Comparison of ENCODE assay signal across 2 cellular contexts in the genomic region with DNA sequence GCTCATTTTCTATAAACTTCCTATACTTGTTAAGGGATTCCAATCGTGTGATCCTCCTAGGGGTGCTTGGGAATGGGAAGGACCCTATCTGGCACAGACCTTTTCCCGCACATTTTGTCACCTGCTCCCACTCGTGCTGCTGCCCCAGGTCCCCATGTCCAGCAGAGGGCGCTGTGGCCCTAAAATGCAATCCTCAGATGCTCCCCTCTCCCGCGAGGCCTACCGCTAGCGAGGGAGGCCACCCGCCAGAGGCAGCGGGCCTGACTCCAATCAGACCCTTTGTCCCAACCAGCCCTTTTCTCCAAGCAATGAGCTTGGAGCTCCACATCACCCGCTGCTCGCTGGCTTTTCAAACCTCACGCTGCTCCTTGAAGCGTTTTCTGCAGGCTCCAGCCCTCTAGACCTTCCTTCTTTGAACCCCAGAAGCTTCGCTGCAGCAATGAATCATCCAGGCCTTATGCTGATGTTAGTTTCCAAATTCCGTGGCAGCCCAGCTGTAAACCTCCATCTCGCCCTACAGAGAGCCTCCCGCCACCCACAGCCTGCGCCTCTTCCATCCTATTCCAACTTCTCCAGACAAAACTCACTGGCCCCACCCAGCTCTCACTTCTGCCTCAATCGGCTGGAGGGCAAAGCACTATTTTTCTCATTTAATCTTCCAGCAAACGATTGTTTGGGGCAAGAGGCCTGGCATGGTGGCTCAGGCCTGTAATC.
TF ChIP-seq lines count a peak whose summit lies in the region.

No MANE protein-coding gene starts in this region.

TF ChIP-seq in IMR-90, 13 proteins besides CTCF, POLR2A, EP300 and RAD21:
- TF ChIP-seq NFE2L2 (IDR thresholded peaks at IDR 0.05; ENCODE audit: low read depth, low read length) (no peak), RCOR1 (IDR thresholded peaks at IDR 0.05; ENCODE audit: insufficient replicate concordance, low read length) (no peak), SMC3 (IDR thresholded peaks at IDR 0.05; ENCODE audit: low read depth, low read length) (peak; percentile 99), MAFK (IDR thresholded peaks at IDR 0.05; ENCODE audit: low read depth, low read length) (no peak), FOS (IDR thresholded peaks at IDR 0.05; ENCODE audit: low read depth, low read length) (no peak), CHD1 (IDR thresholded peaks at IDR 0.05; ENCODE audit: low read depth, low read length) (no peak), BHLHE40 (IDR thresholded peaks at IDR 0.05; ENCODE audit: low read depth, low read length) (peak; percentile 75; the same call in 1 of the 2 replicates), CEBPB (IDR thresholded peaks at IDR 0.05; ENCODE audit: low read depth, low read length) (no peak), RFX5 (IDR thresholded peaks at IDR 0.05; ENCODE audit: low read depth, low read length) (no peak), MAZ (IDR thresholded peaks at IDR 0.05; ENCODE audit: borderline replicate concordance, low read depth, low read length) (peak; percentile 91; the same call in 1 of the 2 replicates), MXI1 (IDR thresholded peaks at IDR 0.05; ENCODE audit: borderline replicate concordance, low read depth, low read length) (peak; percentile 33; the same call in 1 of the 2 replicates)
- TF ChIP-seq, protein P1, sequence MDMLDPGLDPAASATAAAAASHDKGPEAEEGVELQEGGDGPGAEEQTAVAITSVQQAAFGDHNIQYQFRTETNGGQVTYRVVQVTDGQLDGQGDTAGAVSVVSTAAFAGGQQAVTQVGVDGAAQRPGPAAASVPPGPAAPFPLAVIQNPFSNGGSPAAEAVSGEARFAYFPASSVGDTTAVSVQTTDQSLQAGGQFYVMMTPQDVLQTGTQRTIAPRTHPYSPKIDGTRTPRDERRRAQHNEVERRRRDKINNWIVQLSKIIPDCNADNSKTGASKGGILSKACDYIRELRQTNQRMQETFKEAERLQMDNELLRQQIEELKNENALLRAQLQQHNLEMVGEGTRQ (IDR thresholded peaks at IDR 0.05; ENCODE audit: low read depth, low read length), result 0 out of 2 replicates have a peak, but pooled peaks have one; percentile 20
- TF ChIP-seq, protein P2, sequence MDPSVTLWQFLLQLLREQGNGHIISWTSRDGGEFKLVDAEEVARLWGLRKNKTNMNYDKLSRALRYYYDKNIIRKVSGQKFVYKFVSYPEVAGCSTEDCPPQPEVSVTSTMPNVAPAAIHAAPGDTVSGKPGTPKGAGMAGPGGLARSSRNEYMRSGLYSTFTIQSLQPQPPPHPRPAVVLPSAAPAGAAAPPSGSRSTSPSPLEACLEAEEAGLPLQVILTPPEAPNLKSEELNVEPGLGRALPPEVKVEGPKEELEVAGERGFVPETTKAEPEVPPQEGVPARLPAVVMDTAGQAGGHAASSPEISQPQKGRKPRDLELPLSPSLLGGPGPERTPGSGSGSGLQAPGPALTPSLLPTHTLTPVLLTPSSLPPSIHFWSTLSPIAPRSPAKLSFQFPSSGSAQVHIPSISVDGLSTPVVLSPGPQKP (IDR thresholded peaks at IDR 0.05; ENCODE audit: borderline replicate concordance, low read depth, low read length), result no peak

TF ChIP-seq in endothelial cell of umbilical vein, 7 proteins besides CTCF, POLR2A, EP300 and RAD21:
- TF ChIP-seq MYC (IDR thresholded peaks at IDR 0.05; ENCODE audit: low read depth, low read length) (no peak), POLR2AphosphoS5 (IDR thresholded peaks at IDR 0.05; ENCODE audit: insufficient read depth, low read depth, low read length) (no peak), JUN (IDR thresholded peaks at IDR 0.05; ENCODE audit: borderline replicate concordance, insufficient read depth, insufficient read length, low read depth) (no peak), FOS (IDR thresholded peaks at IDR 0.05; ENCODE audit: borderline replicate concordance, insufficient read depth, low read length) (no peak), EZH2 (IDR thresholded peaks at IDR 0.05; ENCODE audit: borderline replicate concordance, low read depth, low read length, severe bottlenecking) (no peak), GATA2 (IDR thresholded peaks at IDR 0.05; ENCODE audit: insufficient read depth, insufficient read length, low read depth, low read length) (no peak)
- TF ChIP-seq, protein P3, sequence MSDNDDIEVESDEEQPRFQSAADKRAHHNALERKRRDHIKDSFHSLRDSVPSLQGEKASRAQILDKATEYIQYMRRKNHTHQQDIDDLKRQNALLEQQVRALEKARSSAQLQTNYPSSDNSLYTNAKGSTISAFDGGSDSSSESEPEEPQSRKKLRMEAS (IDR thresholded peaks at IDR 0.05; ENCODE audit: insufficient read depth, insufficient read length), result no peak
